30 cellular contexts compared by ENCODE assay signal in the genomic region with DNA sequence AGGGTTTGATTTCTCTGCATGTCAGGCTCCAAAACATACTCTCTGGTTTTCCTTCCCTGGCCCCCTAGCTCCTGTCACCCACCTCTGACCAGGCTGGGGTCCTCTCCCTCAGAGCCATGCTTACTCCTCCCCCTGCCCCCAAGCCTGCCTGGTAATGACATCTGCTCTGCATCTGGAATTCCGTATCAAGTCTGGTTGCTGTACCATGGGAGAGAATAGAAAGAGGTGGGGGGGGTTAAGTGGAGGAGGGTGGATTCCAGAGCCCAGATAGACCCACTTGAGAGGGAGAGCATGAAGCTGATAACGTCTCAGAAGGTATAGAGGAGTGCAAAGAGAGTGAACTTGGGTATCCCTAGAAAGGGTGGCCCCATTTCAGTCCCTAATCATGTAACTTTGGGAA. TPM values are rescaled to one million over a fixed set of nuclear protein-coding genes. Genes with fewer than 3 reads are reported as not detected.
"Had no signal": no experiment of that assay in that cellular context is flagged by ENCODE, and none has a peak within 500 bp of the region (broad histone marks: within the 10 kb centered on the region; RNA-seq: fewer than 3 reads in every experiment).

No MANE protein-coding gene starts in this region.

- H3K4me3 ChIP-seq: adrenal gland, breast epithelium, colonic mucosa, dorsolateral prefrontal cortex, thyroid gland had no signal

- H3K36me3 ChIP-seq: adrenal gland, breast epithelium, colonic mucosa, thyroid gland had no signal

- H3K4me3 Mint-ChIP-seq: activated B cell treated with CpG ODN at 0.5 μM for 24 hours; activated CD4-positive, alpha-beta T cell treated with anti-CD3 and anti-CD28 coated beads for 36 hours; activated naive CD8-positive, alpha-beta T cell; activated T-cell treated with anti-CD3 and anti-CD28 coated beads, Interleukin-2, amount 50 U/mL, for 4 hours; central memory CD8-positive, alpha-beta T cell; effector memory CD8-positive, alpha-beta T cell; stimulated activated naive CD8-positive, alpha-beta T cell treated with anti-CD3 and anti-CD28 coated beads, Interleukin-15, Interleukin-2, amounts not matched to agents 100 ng/mL and 50 ng/mL, for 24 hours had no signal

- DNase-seq: activated B cell treated with CpG ODN at 0.5 μM for 24 hours; activated CD4-positive, alpha-beta T cell treated with anti-CD3 and anti-CD28 coated beads for 36 hours; activated CD4-positive, alpha-beta T cell treated with anti-CD3 and anti-CD28 coated beads, Interleukin-2, amount 50 U/mL, for 4 hours; activated CD8-positive, alpha-beta memory T cell treated with anti-CD3 and anti-CD28 coated beads for 24 hours; activated CD8-positive, alpha-beta memory T cell treated with anti-CD3 and anti-CD28 coated beads, Interleukin-2, amount 50 U/mL, for 4 hours; activated naive CD4-positive, alpha-beta T cell; activated T-cell treated with anti-CD3 and anti-CD28 coated beads, Interleukin-2, amount 50 U/mL, for 4 hours; adrenal gland; colonic mucosa; dorsolateral prefrontal cortex; effector memory CD8-positive, alpha-beta T cell; foreskin melanocyte; hypothalamus; left ventricle myocardium superior; mammary epithelial cell; right cardiac atrium; stimulated activated CD4-positive, alpha-beta T cell treated with anti-CD3 and anti-CD28 coated beads, Interleukin-1b, Interleukin-23, amount 100 ng/mL, for 48 hours; substantia nigra; T1000; thyroid gland had no signal

- H3K4me1 ChIP-seq: colonic mucosa had no signal

- ATAC-seq: activated CD4-positive, alpha-beta T cell treated with anti-CD3 and anti-CD28 coated beads for 36 hours; activated T-cell treated with anti-CD3 and anti-CD28 coated beads, Interleukin-2, amount 50 U/mL, for 4 hours; effector memory CD8-positive, alpha-beta T cell; esophagus mucosa; left ventricle myocardium superior; right cardiac atrium had no signal

- H3K9me3 Mint-ChIP-seq: activated B cell treated with CpG ODN at 0.5 μM for 24 hours; activated T-cell treated with anti-CD3 and anti-CD28 coated beads, Interleukin-2, amount 50 U/mL, for 4 hours; activated T-helper 2 cell treated with anti-CD3 and anti-CD28 coated beads, Interferon-gamma antibody, Interleukin-2, Interleukin-4, amounts not matched to agents 10 μg/mL and 5 μg/mL and 100 μg/mL, durations not matched to agents 14 hours and 24 hours and 36 hours; central memory CD8-positive, alpha-beta T cell; effector memory CD8-positive, alpha-beta T cell; stimulated activated naive CD8-positive, alpha-beta T cell treated with anti-CD3 and anti-CD28 coated beads, Interleukin-15, Interleukin-2, amounts not matched to agents 100 ng/mL and 50 ng/mL, for 24 hours had no signal

- H3K27ac ChIP-seq: adrenal gland, breast epithelium, colonic mucosa, thyroid gland had no signal

- H3K27me3 ChIP-seq: adrenal gland, breast epithelium, thyroid gland had no signal

- H3K27ac Mint-ChIP-seq: activated B cell treated with CpG ODN at 0.5 μM for 24 hours; activated CD4-positive, alpha-beta T cell treated with anti-CD3 and anti-CD28 coated beads for 36 hours; activated naive CD8-positive, alpha-beta T cell; activated T-helper 2 cell treated with anti-CD3 and anti-CD28 coated beads, Interferon-gamma antibody, Interleukin-2, Interleukin-4, amounts not matched to agents 10 μg/mL and 5 μg/mL and 100 μg/mL, durations not matched to agents 14 hours and 24 hours and 36 hours; effector memory CD8-positive, alpha-beta T cell; stimulated activated naive CD8-positive, alpha-beta T cell treated with anti-CD3 and anti-CD28 coated beads, Interleukin-15, Interleukin-2, amounts not matched to agents 100 ng/mL and 50 ng/mL, for 24 hours had no signal

- H3K9me3 ChIP-seq: adrenal gland, breast epithelium, colonic mucosa, thyroid gland had no signal

RNA-seq across cellular contexts. Expression of a gene that starts 4.2 kb away (rescaled TPM):
- total RNA-seq: activated B cell treated with CpG ODN at 0.5 μM for 24 hours had no signal

RNA-seq across cellular contexts. Expression of a gene that starts 40.8 kb away (rescaled TPM):
- total RNA-seq: activated B cell treated with CpG ODN at 0.5 μM for 24 hours; activated CD4-positive, alpha-beta T cell treated with anti-CD3 and anti-CD28 coated beads for 36 hours; activated T-helper 2 cell treated with anti-CD3 and anti-CD28 coated beads, Interferon-gamma antibody, Interleukin-2, Interleukin-4, amounts not matched to agents 10 μg/mL and 5 μg/mL and 100 μg/mL, durations not matched to agents 14 hours and 24 hours and 36 hours; endothelial cell of umbilical vein; mammary epithelial cell; osteoblast; pulmonary artery endothelial cell; T-helper 1 cell treated with Interleukin-12 subunit alpha and Interleukin-12 subunit beta and Interleukin-4 antibody, amounts not matched to agents 30 ng/mL and 1 ng/mL, for 36 hours had no signal
- polyA plus RNA-seq: mammary epithelial cell had no signal
